15 cellular contexts compared by ENCODE assay signal in the genomic region with DNA sequence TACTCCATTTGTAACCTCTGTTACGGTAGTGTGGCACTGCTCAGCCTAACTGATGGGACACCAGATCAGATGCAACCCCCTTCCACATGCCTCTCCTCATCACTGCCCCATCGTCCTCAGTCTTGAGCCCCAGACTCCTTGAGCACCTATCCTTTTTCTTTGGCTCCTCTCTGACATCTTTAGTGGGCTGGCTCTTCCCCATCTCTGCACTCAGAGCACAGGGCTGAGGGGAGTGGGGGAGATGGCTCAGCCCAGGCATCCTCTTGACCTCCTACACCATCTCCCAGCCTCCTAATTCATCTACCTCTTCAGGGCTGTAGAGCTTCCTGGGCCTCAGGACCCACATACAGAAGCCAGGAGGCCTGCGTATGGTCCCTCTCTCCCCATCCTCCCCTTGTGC. TPM values are rescaled to one million over a fixed set of nuclear protein-coding genes. Genes with fewer than 3 reads are reported as not detected.
DNase-seq lines count a peak whose midpoint lies in the region; ATAC-seq, FAIRE-seq and TF ChIP-seq lines count a peak whose summit lies in the region.
"Had no signal": no experiment of that assay in that cellular context is flagged by ENCODE, and none has a peak within 500 bp of the region (broad histone marks: within the 10 kb centered on the region; RNA-seq: fewer than 3 reads in every experiment).

No MANE protein-coding gene starts in this region.

- peak overlapping the region in 1 of 2 donors; percentile 32 for H3K27ac ChIP-seq in kidney (ENCODE audit: low read depth in 2 of 2, low read length in 2 of 2)

- H3K9me3 Mint-ChIP-seq in activated CD4-positive, alpha-beta T cell treated with anti-CD3 and anti-CD28 coated beads for 36 hours (ENCODE audit: low read depth) = no peaks in the 10 kb centered on the region
- no peaks in the 10 kb centered on the region for H3K9me3 Mint-ChIP-seq in activated CD4-positive, alpha-beta memory T cell treated with anti-CD3 and anti-CD28 coated beads, Interleukin-2, amount 10 ng/mL, durations not matched to agents 7 days and 5 days
- H3K9me3 Mint-ChIP-seq in stimulated activated memory B cell treated with anti-CD40 and anti-IgM and Interleukin-4, amounts not matched to agents 10 μg/mL and 1 μg/mL and 100 μg/mL, for 72 hours = no peaks in the 10 kb centered on the region

- peak overlapping the region; percentile 53 for H3K4me3 Mint-ChIP-seq in activated CD4-positive, alpha-beta T cell treated with anti-CD3 and anti-CD28 coated beads for 36 hours
- peak overlapping the region; percentile 78 for H3K4me3 Mint-ChIP-seq in activated CD4-positive, alpha-beta memory T cell treated with anti-CD3 and anti-CD28 coated beads, Interleukin-2, amount 10 ng/mL, durations not matched to agents 7 days and 5 days
- peak overlapping the region; percentile 49 for H3K4me3 Mint-ChIP-seq in stimulated activated memory B cell treated with anti-CD40 and anti-IgM and Interleukin-4, amounts not matched to agents 10 μg/mL and 1 μg/mL and 100 μg/mL, for 72 hours

- intact Hi-C loops in activated CD4-positive, alpha-beta T cell treated with anti-CD3 and anti-CD28 coated beads for 36 hours (cut with DNase I, micrococcal nuclease) = loop anchor here (2.0 to 5.0 kb wide), 8 partner anchors 21 to 713 kb away; a partner anchor contains a TSS
- intact Hi-C loops in kidney (cut with DNase I) = no loop called here

- peaks cover 6 to 18% of the 10 kb centered on the region in 2 donors for H3K36me3 ChIP-seq in kidney (ENCODE audit: control insufficient read depth in 1 of 2, insufficient read depth in 2 of 2, low read length in 2 of 2)

- H3K4me1 Mint-ChIP-seq in activated CD4-positive, alpha-beta T cell treated with anti-CD3 and anti-CD28 coated beads for 36 hours = peaks cover 28% of the 10 kb centered on the region
- peaks cover 33% of the 10 kb centered on the region for H3K4me1 Mint-ChIP-seq in activated CD4-positive, alpha-beta memory T cell treated with anti-CD3 and anti-CD28 coated beads, Interleukin-2, amount 10 ng/mL, durations not matched to agents 7 days and 5 days
- H3K4me1 Mint-ChIP-seq in stimulated activated memory B cell treated with anti-CD40 and anti-IgM and Interleukin-4, amounts not matched to agents 10 μg/mL and 1 μg/mL and 100 μg/mL, for 72 hours = peaks cover 38% of the 10 kb centered on the region

- no peak for FAIRE-seq in kidney (lab: Jason Lieb, UNC)
- FAIRE-seq: A549 had no signal

- H3K9me3 ChIP-seq in kidney (ENCODE audit: control insufficient read depth in 1 of 2, low read length in 2 of 2) = no peaks in the 10 kb centered on the region
- H3K9me3 ChIP-seq: A549 had no signal

- POLR2A ChIA-PET in activated CD4-positive, alpha-beta T cell treated with anti-CD3 and anti-CD28 coated beads for 36 hours (lab: Charles Lee) = no interaction called here
- POLR2A ChIA-PET in activated CD4-positive, alpha-beta memory T cell treated with anti-CD3 and anti-CD28 coated beads, Interleukin-2, amount 10 ng/mL, durations not matched to agents 7 days and 5 days (lab: Charles Lee) = interaction anchor here (0.8 to 1.0 kb wide), 2 partner anchors 39 kb away, joined by 3 read pairs; a partner anchor contains a TSS

- CTCF ChIA-PET in activated CD4-positive, alpha-beta T cell treated with anti-CD3 and anti-CD28 coated beads for 36 hours (lab: Charles Lee) = no interaction called here
- CTCF ChIA-PET in activated CD4-positive, alpha-beta memory T cell treated with anti-CD3 and anti-CD28 coated beads, Interleukin-2, amount 10 ng/mL, durations not matched to agents 7 days and 5 days (lab: Charles Lee) = no interaction called here

- peak overlapping the region; percentile 57 for H3K27ac Mint-ChIP-seq in activated CD4-positive, alpha-beta T cell treated with anti-CD3 and anti-CD28 coated beads for 36 hours
- H3K27ac Mint-ChIP-seq in activated CD4-positive, alpha-beta memory T cell treated with anti-CD3 and anti-CD28 coated beads, Interleukin-2, amount 10 ng/mL, durations not matched to agents 7 days and 5 days = no peak overlapping the region
- no peak overlapping the region for H3K27ac Mint-ChIP-seq in stimulated activated memory B cell treated with anti-CD40 and anti-IgM and Interleukin-4, amounts not matched to agents 10 μg/mL and 1 μg/mL and 100 μg/mL, for 72 hours

- no peak for ATAC-seq in activated CD4-positive, alpha-beta T cell treated with anti-CD3 and anti-CD28 coated beads for 36 hours
- no peak for ATAC-seq in stimulated activated memory B cell treated with anti-CD40 and anti-IgM and Interleukin-4, amounts not matched to agents 10 μg/mL and 1 μg/mL and 100 μg/mL, for 72 hours
- no peak for ATAC-seq in HG03432 (IDR thresholded peaks at IDR 0.05; ENCODE audit: unreplicated experiment)
- ATAC-seq: A549 had no signal

- no peak overlapping the region for H3K9ac ChIP-seq in kidney (ENCODE audit: low read length in 2 of 2)

- peaks cover 23 to 32% of the 10 kb centered on the region in 2 donors for H3K4me1 ChIP-seq in kidney (ENCODE audit: control insufficient read depth in 1 of 2, insufficient read depth in 1 of 2, low read depth in 1 of 2, low read length in 2 of 2)

- no peak for TF ChIP-seq CTCF in kidney (IDR thresholded peaks at IDR 0.05; ENCODE audit: borderline replicate concordance, extremely low read depth, insufficient read depth)

- no peak for DNase-seq in activated CD4-positive, alpha-beta T cell treated with anti-CD3 and anti-CD28 coated beads for 36 hours
- no peak for DNase-seq in activated CD4-positive, alpha-beta T cell treated with anti-CD3 and anti-CD28 coated beads for 1 hour
- DNase-seq in activated CD4-positive, alpha-beta memory T cell treated with anti-CD3 and anti-CD28 coated beads, Interleukin-2, amount 10 ng/mL, durations not matched to agents 7 days and 5 days = no peak
- peak; percentile 38 for DNase-seq in kidney
- no peak for DNase-seq in medulla oblongata (ENCODE audit: extremely low spot score)
- no peak for DNase-seq in iPS-NIHi7 (ENCODE audit: extremely low spot score)
- DNase-seq: activated CD4-positive, alpha-beta T cell treated with anti-CD3 and anti-CD28 coated beads, Interleukin-2, amount 50 U/mL, for 48 hours; erythroblast; NCI-H1048; NCI-H82; stimulated activated CD4-positive, alpha-beta T cell treated with anti-CD3 and anti-CD28 coated beads, Interleukin-15, amount 100 ng/mL, for 24 hours had no signal

- H3K4me3 ChIP-seq in kidney (ENCODE audit: low read length in 2 of 2) = no peak overlapping the region

- no peaks in the 10 kb centered on the region for H3K27me3 Mint-ChIP-seq in activated CD4-positive, alpha-beta T cell treated with anti-CD3 and anti-CD28 coated beads for 36 hours
- no peaks in the 10 kb centered on the region for H3K27me3 Mint-ChIP-seq in activated CD4-positive, alpha-beta memory T cell treated with anti-CD3 and anti-CD28 coated beads, Interleukin-2, amount 10 ng/mL, durations not matched to agents 7 days and 5 days
- no peaks in the 10 kb centered on the region for H3K27me3 Mint-ChIP-seq in stimulated activated memory B cell treated with anti-CD40 and anti-IgM and Interleukin-4, amounts not matched to agents 10 μg/mL and 1 μg/mL and 100 μg/mL, for 72 hours

- H3K36me3 Mint-ChIP-seq in activated CD4-positive, alpha-beta T cell treated with anti-CD3 and anti-CD28 coated beads for 36 hours (ENCODE audit: low read depth) = peaks cover 19% of the 10 kb centered on the region
- H3K36me3 Mint-ChIP-seq in activated CD4-positive, alpha-beta memory T cell treated with anti-CD3 and anti-CD28 coated beads, Interleukin-2, amount 10 ng/mL, durations not matched to agents 7 days and 5 days (ENCODE audit: low read depth) = peaks cover 12% of the 10 kb centered on the region
- peaks cover 11% of the 10 kb centered on the region for H3K36me3 Mint-ChIP-seq in stimulated activated memory B cell treated with anti-CD40 and anti-IgM and Interleukin-4, amounts not matched to agents 10 μg/mL and 1 μg/mL and 100 μg/mL, for 72 hours

RNA-seq across cellular contexts. Expression of a gene that starts 1.5 kb away (rescaled TPM):
- total RNA-seq in activated CD4-positive, alpha-beta T cell treated with anti-CD3 and anti-CD28 coated beads for 36 hours = 10 to 100 TPM; 27.0 to 29.9 TPM
- total RNA-seq in activated CD4-positive, alpha-beta memory T cell treated with anti-CD3 and anti-CD28 coated beads, Interleukin-2, amount 10 ng/mL, durations not matched to agents 7 days and 5 days = 10 to 100 TPM; 29.4 to 30.7 TPM
- total RNA-seq in kidney = 41.4 TPM
- 16.3 TPM for polyA plus RNA-seq in kidney (ENCODE audit: insufficient read depth, low read depth, low replicate concordance)

RNA-seq across cellular contexts. Expression of a gene that starts 18.4 kb away (rescaled TPM):
- total RNA-seq in activated CD4-positive, alpha-beta T cell treated with anti-CD3 and anti-CD28 coated beads for 36 hours = not detected
- under 1 TPM in 1 of 2 experiments, not detected in 1; 0.43 TPM for total RNA-seq in activated CD4-positive, alpha-beta memory T cell treated with anti-CD3 and anti-CD28 coated beads, Interleukin-2, amount 10 ng/mL, durations not matched to agents 7 days and 5 days
- total RNA-seq in kidney = 2.1 TPM
- polyA plus RNA-seq in kidney (ENCODE audit: insufficient read depth, low read depth, low replicate concordance) = 37.7 TPM
- polyA plus RNA-seq: A549, neural cell had no signal

RNA-seq across cellular contexts. Expression of a gene that starts 20.3 kb away (rescaled TPM):
- total RNA-seq in activated CD4-positive, alpha-beta T cell treated with anti-CD3 and anti-CD28 coated beads for 36 hours = 10 to 100 TPM; 18.2 to 18.3 TPM
- total RNA-seq in activated CD4-positive, alpha-beta memory T cell treated with anti-CD3 and anti-CD28 coated beads, Interleukin-2, amount 10 ng/mL, durations not matched to agents 7 days and 5 days = under 1 TPM; 0.30 to 0.38 TPM
- total RNA-seq in kidney = 164 TPM
- 89.4 TPM for polyA plus RNA-seq in kidney (ENCODE audit: insufficient read depth, low read depth, low replicate concordance)
- polyA plus RNA-seq: A549 had no signal

RNA-seq across cellular contexts. Expression of a gene that starts 39.3 kb away (rescaled TPM):
- total RNA-seq in activated CD4-positive, alpha-beta T cell treated with anti-CD3 and anti-CD28 coated beads for 36 hours = 100 to 1,000 TPM; 106 to 117 TPM
- total RNA-seq in activated CD4-positive, alpha-beta memory T cell treated with anti-CD3 and anti-CD28 coated beads, Interleukin-2, amount 10 ng/mL, durations not matched to agents 7 days and 5 days = 100 to 1,000 TPM; 175 to 176 TPM
- total RNA-seq in kidney = 103 TPM
- polyA plus RNA-seq in kidney (ENCODE audit: insufficient read depth, low read depth, low replicate concordance) = 85.9 TPM

RNA-seq across cellular contexts. Expression of a gene that starts 39.6 kb away (rescaled TPM):
- total RNA-seq in activated CD4-positive, alpha-beta T cell treated with anti-CD3 and anti-CD28 coated beads for 36 hours = 100 to 1,000 TPM; 250 to 347 TPM
- total RNA-seq in activated CD4-positive, alpha-beta memory T cell treated with anti-CD3 and anti-CD28 coated beads, Interleukin-2, amount 10 ng/mL, durations not matched to agents 7 days and 5 days = 10 to 100 TPM; 82.3 to 84.6 TPM
- 60.0 TPM for total RNA-seq in kidney
- polyA plus RNA-seq in kidney (ENCODE audit: insufficient read depth, low read depth, low replicate concordance) = 119 TPM

Comparison
In these comparisons a context has a peak if more than half of its experiments do, and no peak if none do; other contexts are left out.
1. RNA of a gene that starts 20.3 kb away (total RNA-seq): 164 TPM in kidney (single experiment) and 18.2 to 18.3 TPM in activated CD4-positive, alpha-beta T cell treated with anti-CD3 and anti-CD28 coated beads for 36 hours; 0.30 to 0.38 TPM in activated CD4-positive, alpha-beta memory T cell treated with anti-CD3 and anti-CD28 coated beads, Interleukin-2, amount 10 ng/mL, durations not matched to agents 7 days and 5 days; every median in the first group is over 10 times any median in the second.
2. Peak in every context shown above with its lines, with median percentiles within 50 percentile points of each other: H3K4me3 Mint-ChIP-seq.